In the genomic region with DNA sequence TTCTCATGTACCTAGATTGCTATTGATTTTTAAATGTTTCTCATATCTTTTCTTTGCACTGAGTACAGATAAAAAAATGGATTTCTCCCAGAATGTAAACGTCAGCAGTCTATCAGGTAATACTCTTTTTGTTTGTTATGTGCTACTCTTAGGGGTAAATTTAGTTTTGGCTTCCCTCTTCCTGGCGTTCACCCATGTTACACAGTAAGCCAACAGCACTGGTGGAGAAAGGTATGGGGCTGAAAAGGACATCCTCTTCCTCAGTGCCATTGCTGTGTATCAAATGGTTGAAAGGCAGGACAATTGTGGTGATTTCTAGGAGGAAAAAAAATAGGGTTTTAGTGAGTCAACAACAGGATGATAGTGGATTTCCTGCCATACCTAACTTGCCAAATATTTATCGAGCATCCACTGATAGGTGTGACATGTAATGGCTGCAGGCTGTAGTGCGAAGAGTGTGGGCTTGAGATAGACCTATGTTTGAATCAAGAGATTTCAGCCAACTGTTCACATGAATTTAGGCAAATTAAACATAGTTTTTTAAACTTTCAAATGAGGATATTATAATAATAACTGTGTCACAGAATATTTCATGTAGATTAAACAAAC, we compare ENCODE assay signal across 26 cellular contexts. TPM values are rescaled to one million over a fixed set of nuclear protein-coding genes. Genes with fewer than 3 reads are reported as not detected.
"Had no signal": no experiment of that assay in that cellular context is flagged by ENCODE, and none has a peak within 500 bp of the region (broad histone marks: within the 10 kb centered on the region; RNA-seq: fewer than 3 reads in every experiment).

No MANE protein-coding gene starts in this region.

- DNase-seq: activated CD4-positive, alpha-beta T cell treated with anti-CD3 and anti-CD28 coated beads for 1 hour; activated CD4-positive, alpha-beta T cell treated with anti-CD3 and anti-CD28 coated beads, Interleukin-2, amount 50 U/mL, for 4 hours; activated naive CD4-positive, alpha-beta T cell treated with Interleukin-2 at 50 U/mL for 16 hours; activated T-cell treated with anti-CD3 and anti-CD28 coated beads, Interleukin-2, amount 50 U/mL, for 48 hours; effector CD4-positive, alpha-beta T cell; glutamatergic neuron; hippocampal formation; left ventricle myocardium superior; midbrain; occipital lobe; posterior cingulate gyrus; sigmoid colon; stimulated activated CD4-positive, alpha-beta T cell treated with anti-CD3 and anti-CD28 coated beads, Interleukin-15, amount 100 ng/mL, for 24 hours; stimulated activated naive B cell treated with anti-CD40 and anti-IgM and Interleukin-4, amounts not matched to agents 10 μg/mL and 1 μg/mL and 100 μg/mL, for 72 hours; T-helper 1 cell; testis; trophoblast cell had no signal

- FAIRE-seq: frontal cortex, TTC549 had no signal

- H3K27ac Mint-ChIP-seq: dendritic cell treated with granulocyte-macrophage colony-stimulating factor and Interleukin-4, amounts not matched to agents 40 ng/mL and 50 ng/mL, for 4 days; stimulated activated naive B cell treated with anti-CD40 and anti-IgM and Interleukin-4, amounts not matched to agents 10 μg/mL and 1 μg/mL and 100 μg/mL, for 72 hours had no signal

- H3K4me1 Mint-ChIP-seq: neural crest cell; stimulated activated naive B cell treated with anti-CD40 and anti-IgM and Interleukin-4, amounts not matched to agents 10 μg/mL and 1 μg/mL and 100 μg/mL, for 72 hours had no signal

- ATAC-seq: left ventricle myocardium superior; stimulated activated naive B cell treated with anti-CD40 and anti-IgM and Interleukin-4, amounts not matched to agents 10 μg/mL and 1 μg/mL and 100 μg/mL, for 72 hours had no signal

- H3K9me3 Mint-ChIP-seq: dendritic cell treated with granulocyte-macrophage colony-stimulating factor and Interleukin-4, amounts not matched to agents 40 ng/mL and 50 ng/mL, for 4 days; neural crest cell; stimulated activated naive B cell treated with anti-CD40 and anti-IgM and Interleukin-4, amounts not matched to agents 10 μg/mL and 1 μg/mL and 100 μg/mL, for 72 hours had no signal

- H3K4me3 Mint-ChIP-seq: dendritic cell treated with granulocyte-macrophage colony-stimulating factor and Interleukin-4, amounts not matched to agents 40 ng/mL and 50 ng/mL, for 4 days; neural crest cell; stimulated activated naive B cell treated with anti-CD40 and anti-IgM and Interleukin-4, amounts not matched to agents 10 μg/mL and 1 μg/mL and 100 μg/mL, for 72 hours had no signal

- H3K27me3 Mint-ChIP-seq: dendritic cell treated with granulocyte-macrophage colony-stimulating factor and Interleukin-4, amounts not matched to agents 40 ng/mL and 50 ng/mL, for 4 days; stimulated activated naive B cell treated with anti-CD40 and anti-IgM and Interleukin-4, amounts not matched to agents 10 μg/mL and 1 μg/mL and 100 μg/mL, for 72 hours had no signal

- H3K36me3 Mint-ChIP-seq: stimulated activated naive B cell treated with anti-CD40 and anti-IgM and Interleukin-4, amounts not matched to agents 10 μg/mL and 1 μg/mL and 100 μg/mL, for 72 hours had no signal

RNA-seq across cellular contexts. Expression of gene KLRF2, which starts 7.5 kb away (rescaled TPM):
- total RNA-seq: cardiac septum, esophagus muscularis mucosa, frontal cortex, left ventricle myocardium superior, neural crest cell, occipital lobe, renal cortical epithelial cell, sigmoid colon, smooth muscle cell, vagina had no signal
- polyA plus RNA-seq: sigmoid colon, smooth muscle cell had no signal

RNA-seq across cellular contexts. Expression of gene CLEC2A, which starts 43.4 kb away (rescaled TPM):
- total RNA-seq: cardiac septum, esophagus muscularis mucosa, frontal cortex, left ventricle myocardium superior, neural crest cell, occipital lobe, renal cortical epithelial cell, sigmoid colon, smooth muscle cell, testis, vagina had no signal
- polyA plus RNA-seq: sigmoid colon had no signal
